ENCODE assay signal across 8 cellular contexts in the genomic region with DNA sequence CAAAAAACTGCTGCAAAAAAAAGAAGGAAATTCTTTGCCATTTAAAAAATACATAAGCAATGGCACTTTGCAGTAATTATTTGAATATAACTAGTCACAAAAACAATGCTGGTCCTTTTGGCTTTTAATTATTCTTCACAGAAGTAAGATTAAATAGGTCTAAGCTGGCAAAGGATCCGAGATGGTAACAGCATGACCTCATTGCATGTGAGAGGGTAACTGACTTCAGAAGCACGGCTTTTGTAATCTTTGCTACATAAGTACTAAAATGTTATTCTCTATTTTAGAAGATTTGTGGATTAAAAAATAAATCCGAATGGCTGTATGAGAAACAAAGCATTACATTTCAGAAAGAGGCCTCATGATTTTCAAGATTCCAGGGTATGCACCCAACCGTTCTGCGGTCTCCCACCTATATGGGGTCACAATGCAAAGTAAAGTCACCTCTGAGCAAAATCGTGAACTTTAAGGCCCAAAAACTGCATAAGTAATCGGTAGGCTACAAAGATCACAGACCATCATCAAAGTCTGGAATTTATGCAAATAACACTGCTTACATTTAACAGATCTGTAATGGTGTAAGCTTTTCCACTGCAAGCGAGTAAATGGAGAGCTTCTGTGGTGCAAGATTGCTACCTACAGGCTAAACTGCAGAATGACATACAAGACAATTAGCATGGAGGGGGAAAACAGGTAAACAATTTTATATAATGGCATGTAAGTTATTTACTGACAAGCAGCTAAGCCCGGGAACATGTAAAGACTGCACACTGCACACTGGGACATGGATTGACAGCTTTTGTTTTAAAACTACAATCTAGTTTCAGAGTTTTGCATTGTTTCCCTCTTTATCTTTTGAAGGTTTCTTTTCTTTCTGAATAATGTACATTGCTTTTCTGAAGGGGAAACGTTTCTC.
A peak's percentile ranks its signal among the peaks of the same experiment; 100 is the strongest.
DNase-seq lines count a peak whose midpoint lies in the region; ATAC-seq, FAIRE-seq and TF ChIP-seq lines count a peak whose summit lies in the region.

No MANE protein-coding gene starts in this region.

- FAIRE-seq in bronchial epithelial cell (lab: Jason Lieb, UNC) (no peak), HepG2 (lab: Jason Lieb, UNC) (peak; percentile 60)

- no peak overlapping the region for H3K4me3 ChIP-seq in bronchial epithelial cell (ENCODE audit: low read depth, low read length)
- H3K4me3 ChIP-seq in HepG2 (replicated peaks in 1 of 3; ENCODE audit: insufficient read depth in 1 of 3, low read depth in 2 of 3, low read length in 3 of 3) = no peak overlapping the region

- TF ChIP-seq POLR2A in HepG2 (IDR thresholded peaks at IDR 0.05; ENCODE audit: insufficient read depth in 1 of 2, low read depth in 2 of 2, low read length in 2 of 2) = no peak

- no peaks in the 10 kb centered on the region for H3K4me1 ChIP-seq in HepG2 (ENCODE audit: insufficient read depth, low read length)

- no peak overlapping the region for H3K27ac ChIP-seq in HepG2 (ENCODE audit: extremely low read length, insufficient read depth, low read length)

- no TSS peak for BruUV-seq in HepG2 (replicated peaks; lab: Mats Ljungman, UMichigan)

- 23% methylated on average over 10 of the region's 10 CpGs for WGBS in HepG2 (ENCODE audit: low lambda C conversion rate)

- DNase-seq in stimulated activated CD4-positive, alpha-beta T cell treated with anti-CD3 and anti-CD28 coated beads, Interleukin-15, amount 100 ng/mL, for 24 hours = peak; percentile 16
- DNase-seq in stimulated activated CD4-positive, alpha-beta T cell treated with anti-CD3 and anti-CD28 coated beads, Interleukin-4, amount 100 ng/mL, for 1 hour = no peak
- peak; percentile 7 for DNase-seq in OCI-M2 (lab: John Stamatoyannopoulos, UW; ENCODE audit: unreplicated experiment)
- DNase-seq in bronchial epithelial cell (ENCODE audit: low read depth) = peak; percentile 54
- DNase-seq in HepG2 (ENCODE audit: low spot score) = peak; percentile 34
- no peak for DNase-seq in middle frontal gyrus (ENCODE audit: extremely low spot score, low spot score)

- no peak overlapping the region for H3K4me2 ChIP-seq in HepG2 (ENCODE audit: low read depth, low read length)

- H4K20me1 ChIP-seq in HepG2 (ENCODE audit: insufficient read depth, low read length) = no peaks in the 10 kb centered on the region

- TF ChIP-seq CTCF in bronchial epithelial cell (IDR thresholded peaks at IDR 0.05; ENCODE audit: insufficient read depth, low read length, severe bottlenecking) (peak; percentile 52), HepG2 (CRISPR knock-in tag; IDR thresholded peaks at IDR 0.05) (peak; percentile 73)

- CTCF ChIA-PET in HepG2 (lab: Yijun Ruan, JAX; ENCODE audit: low intra/inter-chr PET ratio, low total read pairs) = interaction anchor here (1.1 kb wide), 1 partner anchor 325 kb away, joined by 3 read pairs; no protein-coding TSS in a partner anchor

- no peaks in the 10 kb centered on the region for H3K36me3 ChIP-seq in bronchial epithelial cell (ENCODE audit: control insufficient read depth, insufficient read depth, low read length)
- no peaks in the 10 kb centered on the region for H3K36me3 ChIP-seq in HepG2 (replicated peaks in 1 of 2; ENCODE audit: control insufficient read depth in 1 of 2, insufficient read depth in 2 of 2, low read length in 2 of 2)

- no peaks in the 10 kb centered on the region for H3K79me2 ChIP-seq in HepG2 (ENCODE audit: insufficient read depth, low read length)

- intact Hi-C loops in HepG2 (cut with micrococcal nuclease; ENCODE audit: unreplicated experiment) = loop anchor here (1.0 to 2.0 kb wide), 2 partner anchors 232 to 325 kb away; partner anchors contain the start of genes KIAA0825 and SLF1

- ATAC-seq in GM21515 (IDR thresholded peaks at IDR 0.05; ENCODE audit: unreplicated experiment) (peak; percentile 94), HG03575 (IDR thresholded peaks at IDR 0.05; ENCODE audit: extremely low read depth, insufficient number of reproducible peaks, low FRiP score, unreplicated experiment) (peak; percentile 95), HepG2 (peak; percentile 95)

- H2AFZ ChIP-seq in HepG2 (ENCODE audit: low read length) = no peak overlapping the region

- H3K27me3 ChIP-seq in bronchial epithelial cell (ENCODE audit: control insufficient read depth, insufficient read depth, low read length) (no peaks in the 10 kb centered on the region), HepG2 (ENCODE audit: control insufficient read depth in 1 of 2, insufficient read depth in 2 of 2, low read length in 2 of 2) (no peaks in the 10 kb centered on the region)

- in situ Hi-C loops in HepG2 (cut with HindIII; ENCODE audit: extremely low pct_ligation_motif_present, low pct_unique_long_range_greater_than_20kb) = no loop called here

- POLR2A ChIA-PET in HepG2 (lab: Yijun Ruan, JAX) = no interaction called here

- no peak for TF ChIP-seq RAD21 in HepG2 (CRISPR knock-in tag; IDR thresholded peaks at IDR 0.05)

- no peak for TF ChIP-seq EP300 in HepG2 (IDR thresholded peaks at IDR 0.05; ENCODE audit: low read depth in 2 of 2, low read length in 2 of 2)
- no peak for TF ChIP-seq EP300 in HepG2 (CRISPR knock-in tag; IDR thresholded peaks at IDR 0.05; ENCODE audit: borderline replicate concordance)

- H3K9ac ChIP-seq in HepG2 (ENCODE audit: insufficient read depth, low read depth, low read length) = no peak overlapping the region

- no peaks in the 10 kb centered on the region for H3K9me3 ChIP-seq in HepG2 (ENCODE audit: low read length)

TF ChIP-seq in HepG2, 621 proteins besides CTCF, POLR2A, EP300 and RAD21 (continues in another document):
- TF ChIP-seq CCDC6 (CRISPR knock-in tag; IDR thresholded peaks at IDR 0.05) (no peak), ZNF335 (CRISPR knock-in tag; IDR thresholded peaks at IDR 0.05) (no peak), ZNF557 (CRISPR knock-in tag; IDR thresholded peaks at IDR 0.05) (no peak), ATF5 (CRISPR knock-in tag; IDR thresholded peaks at IDR 0.05; ENCODE audit: low read depth) (no peak), CREB1 (IDR thresholded peaks at IDR 0.05) (no peak), CREB1 (CRISPR knock-in tag; IDR thresholded peaks at IDR 0.05) (no peak), RFXANK (CRISPR knock-in tag; IDR thresholded peaks at IDR 0.05) (no peak), ZNF747 (CRISPR knock-in tag; IDR thresholded peaks at IDR 0.05; ENCODE audit: borderline replicate concordance) (no peak), KLF6 (CRISPR knock-in tag; IDR thresholded peaks at IDR 0.05) (no peak), TFDP1 (CRISPR knock-in tag; IDR thresholded peaks at IDR 0.05; ENCODE audit: borderline replicate concordance) (no peak), HMG20A (CRISPR knock-in tag; IDR thresholded peaks at IDR 0.05; ENCODE audit: borderline replicate concordance) (no peak), ZNF460 (CRISPR knock-in tag; IDR thresholded peaks at IDR 0.05; ENCODE audit: borderline replicate concordance) (no peak), FOXP1 (IDR thresholded peaks at IDR 0.05) (no peak), FOXP1 (CRISPR knock-in tag; IDR thresholded peaks at IDR 0.05) (peak; percentile 42; the same call in 1 of the 2 replicates), ZNF749 (CRISPR knock-in tag; IDR thresholded peaks at IDR 0.05; ENCODE audit: borderline replicate concordance) (no peak), ISL2 (CRISPR knock-in tag; IDR thresholded peaks at IDR 0.05) (no peak)
- TF ChIP-seq, protein P1, sequence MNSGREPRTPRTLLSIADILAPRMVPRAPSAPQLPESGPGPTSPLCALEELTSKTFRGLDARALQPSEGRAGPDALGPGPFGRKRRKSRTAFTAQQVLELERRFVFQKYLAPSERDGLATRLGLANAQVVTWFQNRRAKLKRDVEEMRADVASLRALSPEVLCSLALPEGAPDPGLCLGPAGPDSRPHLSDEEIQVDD (CRISPR knock-in tag; IDR thresholded peaks at IDR 0.05; ENCODE audit: borderline replicate concordance) = no peak
- TF ChIP-seq, protein P2, sequence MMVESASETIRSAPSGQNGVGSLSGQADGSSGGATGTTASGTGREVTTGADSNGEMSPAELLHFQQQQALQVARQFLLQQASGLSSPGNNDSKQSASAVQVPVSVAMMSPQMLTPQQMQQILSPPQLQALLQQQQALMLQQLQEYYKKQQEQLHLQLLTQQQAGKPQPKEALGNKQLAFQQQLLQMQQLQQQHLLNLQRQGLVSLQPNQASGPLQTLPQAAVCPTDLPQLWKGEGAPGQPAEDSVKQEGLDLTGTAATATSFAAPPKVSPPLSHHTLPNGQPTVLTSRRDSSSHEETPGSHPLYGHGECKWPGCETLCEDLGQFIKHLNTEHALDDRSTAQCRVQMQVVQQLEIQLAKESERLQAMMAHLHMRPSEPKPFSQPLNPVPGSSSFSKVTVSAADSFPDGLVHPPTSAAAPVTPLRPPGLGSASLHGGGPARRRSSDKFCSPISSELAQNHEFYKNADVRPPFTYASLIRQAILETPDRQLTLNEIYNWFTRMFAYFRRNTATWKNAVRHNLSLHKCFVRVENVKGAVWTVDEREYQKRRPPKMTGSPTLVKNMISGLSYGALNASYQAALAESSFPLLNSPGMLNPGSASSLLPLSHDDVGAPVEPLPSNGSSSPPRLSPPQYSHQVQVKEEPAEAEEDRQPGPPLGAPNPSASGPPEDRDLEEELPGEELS (CRISPR knock-in tag; IDR thresholded peaks at IDR 0.05) = 0 out of 2 replicates have a peak, but pooled peaks have one; percentile 45

Comparison
In these comparisons a context has a peak if more than half of its experiments do, and no peak if none do; other contexts are left out.
1. DNase-seq: peak in stimulated activated CD4-positive, alpha-beta T cell treated with anti-CD3 and anti-CD28 coated beads, Interleukin-15, amount 100 ng/mL, for 24 hours (single experiment), OCI-M2 (single experiment), bronchial epithelial cell (single experiment) and HepG2 (single experiment); none in stimulated activated CD4-positive, alpha-beta T cell treated with anti-CD3 and anti-CD28 coated beads, Interleukin-4, amount 100 ng/mL, for 1 hour (single experiment) and middle frontal gyrus (single experiment).
2. Peak in every context shown above with its lines, with median percentiles within 50 percentile points of each other: ATAC-seq.